In genomic region chr10:35355971-35356724, GRCh38 we compare ENCODE assay signal across 9 cellular contexts. TPM values are rescaled to one million over a fixed set of nuclear protein-coding genes. Genes with fewer than 3 reads are reported as not detected.
DNase-seq lines count a peak whose midpoint lies in the region; ATAC-seq and TF ChIP-seq lines count a peak whose summit lies in the region.
"Had no signal": no experiment of that assay in that cellular context is flagged by ENCODE, and none has a peak within 500 bp of the region (broad histone marks: within the 10 kb centered on the region; RNA-seq: fewer than 3 reads in every experiment).

No MANE protein-coding gene starts in this region.

- POLR2A ChIA-PET in activated CD4-positive, alpha-beta T cell treated with anti-CD3 and anti-CD28 coated beads for 36 hours (lab: Charles Lee) = interaction anchor here (0.6 to 1.3 kb wide), 5 partner anchors 10 to 206 kb away, joined by 3 to 9 read pairs (median 3); no protein-coding TSS in a partner anchor
- POLR2A ChIA-PET in activated B cell treated with CpG ODN at 0.5 μM for 24 hours (lab: Charles Lee) = no interaction called here

- no peaks in the 10 kb centered on the region for H3K27me3 Mint-ChIP-seq in activated CD4-positive, alpha-beta T cell treated with anti-CD3 and anti-CD28 coated beads for 36 hours
- H3K27me3 Mint-ChIP-seq in activated B cell treated with CpG ODN at 0.5 μM for 24 hours = no peaks in the 10 kb centered on the region

- no peaks in the 10 kb centered on the region for H3K9me3 Mint-ChIP-seq in activated CD4-positive, alpha-beta T cell treated with anti-CD3 and anti-CD28 coated beads for 36 hours (ENCODE audit: low read depth)
- no peaks in the 10 kb centered on the region for H3K9me3 Mint-ChIP-seq in activated B cell treated with CpG ODN at 0.5 μM for 24 hours
- H3K9me3 Mint-ChIP-seq: nephron had no signal

- TF ChIP-seq CTCF in activated B cell treated with CpG ODN at 0.5 μM for 24 hours (IDR thresholded peaks at IDR 0.05) = no peak

- peaks cover 78% of the 10 kb centered on the region for H3K4me1 Mint-ChIP-seq in activated CD4-positive, alpha-beta T cell treated with anti-CD3 and anti-CD28 coated beads for 36 hours
- H3K4me1 Mint-ChIP-seq in activated B cell treated with CpG ODN at 0.5 μM for 24 hours = peaks cover 81% of the 10 kb centered on the region

- DNase-seq in activated CD4-positive, alpha-beta T cell treated with anti-CD3 and anti-CD28 coated beads for 36 hours = peak; percentile 67
- DNase-seq in activated CD4-positive, alpha-beta T cell treated with anti-CD3 and anti-CD28 coated beads, Interleukin-2, amount 50 U/mL, for 4 hours = no peak
- DNase-seq in activated B cell treated with CpG ODN at 0.5 μM for 24 hours = no peak
- DNase-seq in stimulated activated CD8-positive, alpha-beta memory T cell treated with anti-CD3 and anti-CD28 coated beads, Interleukin-4, amount 100 ng/mL, for 48 hours = peak; percentile 70
- no peak for DNase-seq in DMS153 treated with DMSO at 0.1 percent for 48 hours (lab: John Stamatoyannopoulos, UW; ENCODE audit: unreplicated experiment)
- no peak for DNase-seq in NCI-H226
- DNase-seq in G401 (ENCODE audit: low spot score) = no peak

- peaks cover 7% of the 10 kb centered on the region for H3K36me3 Mint-ChIP-seq in activated CD4-positive, alpha-beta T cell treated with anti-CD3 and anti-CD28 coated beads for 36 hours (ENCODE audit: low read depth)
- peaks cover 3% of the 10 kb centered on the region for H3K36me3 Mint-ChIP-seq in activated B cell treated with CpG ODN at 0.5 μM for 24 hours (ENCODE audit: low read depth)

- in situ Hi-C loops in G401 (cut with HindIII; ENCODE audit: low sequenced_read_pairs) = no loop called here

- peak; percentile 76 for ATAC-seq in activated CD4-positive, alpha-beta T cell treated with anti-CD3 and anti-CD28 coated beads for 36 hours
- ATAC-seq in HG02623 (IDR thresholded peaks at IDR 0.05; ENCODE audit: unreplicated experiment) (peak; percentile 53), activated B cell treated with CpG ODN at 0.5 μM for 24 hours (ENCODE audit: low read depth) (no peak)

- peak overlapping the region; percentile 71 for H3K4me3 Mint-ChIP-seq in activated CD4-positive, alpha-beta T cell treated with anti-CD3 and anti-CD28 coated beads for 36 hours
- H3K4me3 Mint-ChIP-seq in activated B cell treated with CpG ODN at 0.5 μM for 24 hours = no peak overlapping the region
- H3K4me3 Mint-ChIP-seq: nephron had no signal

- intact Hi-C loops in activated CD4-positive, alpha-beta T cell treated with anti-CD3 and anti-CD28 coated beads for 36 hours (cut with DNase I, micrococcal nuclease) = loop anchor here (1.0 to 2.0 kb wide), 8 partner anchors 15 to 230 kb away; partner anchors contain the start of gene CREM (in 1 of the 2)
- intact Hi-C loops in activated B cell treated with CpG ODN at 0.5 μM for 24 hours (cut with micrococcal nuclease) = loop anchor here (10.0 kb wide), 1 partner anchor 59 kb away; no protein-coding TSS in a partner anchor

- CTCF ChIA-PET in activated CD4-positive, alpha-beta T cell treated with anti-CD3 and anti-CD28 coated beads for 36 hours (lab: Charles Lee) = interaction anchor here (0.6 to 2.0 kb wide), 9 partner anchors 10 to 615 kb away, joined by 3 to 9 read pairs (median 4); no protein-coding TSS in a partner anchor
- CTCF ChIA-PET in activated B cell treated with CpG ODN at 0.5 μM for 24 hours (lab: Charles Lee) = no interaction called here

- peak overlapping the region; percentile 94 for H3K27ac Mint-ChIP-seq in activated CD4-positive, alpha-beta T cell treated with anti-CD3 and anti-CD28 coated beads for 36 hours
- H3K27ac Mint-ChIP-seq in activated B cell treated with CpG ODN at 0.5 μM for 24 hours = peak overlapping the region; percentile 3

RNA-seq across cellular contexts. Expression of gene CCNY, which starts 19.8 kb away (rescaled TPM):
- total RNA-seq in activated CD4-positive, alpha-beta T cell treated with anti-CD3 and anti-CD28 coated beads for 36 hours = 10 to 100 TPM; 49.4 to 54.0 TPM
- 68.5 and 69.2 TPM in 2 replicates for total RNA-seq in activated B cell treated with CpG ODN at 0.5 μM for 24 hours
- 62.9 and 77.4 TPM in 2 replicates for total RNA-seq in G401 (2014; rRNA removed; shearing (Covaris generic))

Comparison
In these comparisons a context has a peak if more than half of its experiments do, and no peak if none do; other contexts are left out.
1. DNase-seq: peak in activated CD4-positive, alpha-beta T cell treated with anti-CD3 and anti-CD28 coated beads for 36 hours (single experiment) and stimulated activated CD8-positive, alpha-beta memory T cell treated with anti-CD3 and anti-CD28 coated beads, Interleukin-4, amount 100 ng/mL, for 48 hours (single experiment); none in activated CD4-positive, alpha-beta T cell treated with anti-CD3 and anti-CD28 coated beads, Interleukin-2, amount 50 U/mL, for 4 hours (0 of 2), activated B cell treated with CpG ODN at 0.5 μM for 24 hours (single experiment), DMS153 treated with DMSO at 0.1 percent for 48 hours (single experiment), NCI-H226 (single experiment) and G401 (single experiment).